ENCODE assay signal across 38 cellular contexts in genomic region chr20:40864470-40864869, GRCh38.
"Had no signal": no experiment of that assay in that cellular context is flagged by ENCODE, and none has a peak within 500 bp of the region (broad histone marks: within the 10 kb centered on the region; RNA-seq: fewer than 3 reads in every experiment).

No MANE protein-coding gene starts in this region.

- H3K27ac ChIP-seq: adrenal gland, cardiac muscle cell, VCaP had no signal

- H3K27ac Mint-ChIP-seq: activated B cell treated with CpG ODN at 0.5 μM for 24 hours; activated CD4-positive, alpha-beta memory T cell treated with anti-CD3 and anti-CD28 coated beads for 36 hours; activated CD4-positive, alpha-beta T cell treated with anti-CD3 and anti-CD28 coated beads, Interleukin-2, amount 10 ng/mL, durations not matched to agents 24 days and 14 days; activated CD8-positive, alpha-beta T cell treated with anti-CD3 and anti-CD28 coated beads for 36 hours; activated naive CD4-positive, alpha-beta T cell treated with anti-CD3 and anti-CD28 coated beads for 36 hours; activated naive CD4-positive, alpha-beta T cell treated with anti-CD3 and anti-CD28 coated beads, Interleukin-2, amount 50 U/mL, for 72 hours; activated naive CD8-positive, alpha-beta T cell treated with anti-CD3 and anti-CD28 coated beads for 36 hours; activated T-cell treated with anti-CD3 and anti-CD28 coated beads, Interleukin-2, amount 50 U/mL, for 72 hours; activated T-helper 1 cell treated with anti-CD3 and anti-CD28 coated beads, Interleukin-12 subunit alpha, Interleukin-12 subunit beta, Interleukin-2, Interleukin-4 antibody, amounts not matched to agents 30 ng/mL and 10 ng/mL and 1 ng/mL, durations not matched to agents 14 hours and 24 hours and 36 hours; activated T-helper 17 cell treated with anti-CD3 and anti-CD28 coated beads, Interleukin-2, amount 50 U/mL, for 72 hours; brain; T-helper 1 cell treated with Interleukin-12 subunit alpha and Interleukin-12 subunit beta and Interleukin-4 antibody, amounts not matched to agents 30 μg/mL and 1 μg/mL, for 36 hours; T-helper 2 cell treated with Interferon-gamma antibody and Interleukin-4, amounts not matched to agents 5 μg/mL and 100 μg/mL, for 36 hours had no signal

- H3K27me3 Mint-ChIP-seq: activated B cell treated with CpG ODN at 0.5 μM for 24 hours; activated CD4-positive, alpha-beta memory T cell treated with anti-CD3 and anti-CD28 coated beads for 36 hours; activated CD8-positive, alpha-beta T cell treated with anti-CD3 and anti-CD28 coated beads for 36 hours; activated naive CD8-positive, alpha-beta T cell treated with anti-CD3 and anti-CD28 coated beads for 36 hours; activated T-helper 17 cell treated with anti-CD3 and anti-CD28 coated beads, Interleukin-2, amount 50 U/mL, for 72 hours; central memory CD8-positive, alpha-beta T cell had no signal

- H3K4me1 Mint-ChIP-seq: activated B cell treated with CpG ODN at 0.5 μM for 24 hours; activated CD4-positive, alpha-beta T cell treated with anti-CD3 and anti-CD28 coated beads, Interleukin-2, amount 10 ng/mL, durations not matched to agents 24 days and 14 days; activated naive CD8-positive, alpha-beta T cell treated with anti-CD3 and anti-CD28 coated beads for 36 hours; activated T-helper 17 cell treated with anti-CD3 and anti-CD28 coated beads, Interleukin-2, amount 50 U/mL, for 72 hours; central memory CD8-positive, alpha-beta T cell had no signal

- DNase-seq: activated B cell treated with CpG ODN at 0.5 μM for 24 hours; activated CD4-positive, alpha-beta memory T cell treated with anti-CD3 and anti-CD28 coated beads for 36 hours; activated CD4-positive, alpha-beta T cell treated with anti-CD3 and anti-CD28 coated beads for 4 hours; activated CD4-positive, alpha-beta T cell treated with anti-CD3 and anti-CD28 coated beads, Interleukin-2, amount 10 ng/mL, durations not matched to agents 24 days and 14 days; activated CD4-positive, alpha-beta T cell treated with anti-CD3 and anti-CD28 coated beads, Interleukin-2, amount 50 U/mL, for 1 hour; activated CD4-positive, alpha-beta T cell treated with anti-CD3 and anti-CD28 coated beads, Interleukin-2, amount 50 U/mL, for 4 hours; activated CD4-positive, CD25-positive, alpha-beta regulatory T cell treated with anti-CD3 and anti-CD28 coated beads, Interleukin-2, amount 50 U/mL, for 72 hours; activated CD8-positive, alpha-beta memory T cell treated with anti-CD3 and anti-CD28 coated beads, Interleukin-2, amount 50 U/mL, for 4 hours; activated CD8-positive, alpha-beta T cell treated with anti-CD3 and anti-CD28 coated beads for 36 hours; activated effector memory CD4-positive, alpha-beta T cell treated with anti-CD3 and anti-CD28 coated beads, Interleukin-2, amount 50 U/mL, for 16 hours; activated gamma-delta T cell treated with Interleukin-2 at 50 U/mL for 16 hours; activated naive CD4-positive, alpha-beta T cell; activated naive CD4-positive, alpha-beta T cell treated with anti-CD3 and anti-CD28 coated beads for 36 hours; activated naive CD4-positive, alpha-beta T cell treated with anti-CD3 and anti-CD28 coated beads, Interleukin-2, amount 50 U/mL, for 16 hours; activated naive CD8-positive, alpha-beta T cell treated with anti-CD3 and anti-CD28 coated beads for 36 hours; activated T-cell treated with anti-CD3 and anti-CD28 coated beads for 4 hours; activated T-cell treated with anti-CD3 and anti-CD28 coated beads, Interleukin-2, amount 50 U/mL, for 1 hour; activated T-cell treated with anti-CD3 and anti-CD28 coated beads, Interleukin-2, amount 50 U/mL, for 4 hours; activated T-cell treated with anti-CD3 and anti-CD28 coated beads, Interleukin-2, amount 50 U/mL, for 72 hours; adrenal gland; amniotic stem cell; aorta; caudate nucleus; cerebellar nuclear complex; T-helper 1 cell; T-helper 2 cell; T-helper 9 cell had no signal

- H3K9me3 Mint-ChIP-seq: activated B cell treated with CpG ODN at 0.5 μM for 24 hours; activated CD4-positive, alpha-beta memory T cell treated with anti-CD3 and anti-CD28 coated beads for 36 hours; activated CD4-positive, alpha-beta T cell treated with anti-CD3 and anti-CD28 coated beads, Interleukin-2, amount 10 ng/mL, durations not matched to agents 24 days and 14 days; activated CD8-positive, alpha-beta T cell treated with anti-CD3 and anti-CD28 coated beads for 36 hours; activated naive CD4-positive, alpha-beta T cell treated with anti-CD3 and anti-CD28 coated beads for 36 hours; activated naive CD4-positive, alpha-beta T cell treated with anti-CD3 and anti-CD28 coated beads, Interleukin-2, amount 50 U/mL, for 72 hours; activated naive CD8-positive, alpha-beta T cell treated with anti-CD3 and anti-CD28 coated beads for 36 hours; activated T-cell treated with anti-CD3 and anti-CD28 coated beads, Interleukin-2, amount 50 U/mL, for 4 hours; activated T-cell treated with anti-CD3 and anti-CD28 coated beads, Interleukin-2, amount 50 U/mL, for 72 hours; activated T-helper 1 cell treated with anti-CD3 and anti-CD28 coated beads, Interleukin-12 subunit alpha, Interleukin-12 subunit beta, Interleukin-2, Interleukin-4 antibody, amounts not matched to agents 30 ng/mL and 10 ng/mL and 1 ng/mL, durations not matched to agents 14 hours and 24 hours and 36 hours; activated T-helper 17 cell treated with anti-CD3 and anti-CD28 coated beads, Interleukin-2, amount 50 U/mL, for 72 hours; central memory CD8-positive, alpha-beta T cell; T-helper 1 cell treated with Interleukin-12 subunit alpha and Interleukin-12 subunit beta and Interleukin-4 antibody, amounts not matched to agents 30 μg/mL and 1 μg/mL, for 36 hours; T-helper 2 cell treated with Interferon-gamma antibody and Interleukin-4, amounts not matched to agents 5 μg/mL and 100 μg/mL, for 36 hours had no signal

- H3K36me3 ChIP-seq: adrenal gland, cardiac muscle cell had no signal

- H3K4me3 ChIP-seq: adrenal gland, cardiac muscle cell had no signal

- H3K36me3 Mint-ChIP-seq: activated CD4-positive, alpha-beta memory T cell treated with anti-CD3 and anti-CD28 coated beads for 36 hours; activated naive CD4-positive, alpha-beta T cell treated with anti-CD3 and anti-CD28 coated beads, Interleukin-2, amount 50 U/mL, for 72 hours; activated naive CD8-positive, alpha-beta T cell treated with anti-CD3 and anti-CD28 coated beads for 36 hours; brain had no signal

- H3K27me3 ChIP-seq: adrenal gland, cardiac muscle cell had no signal

- H3K4me3 Mint-ChIP-seq: activated B cell treated with CpG ODN at 0.5 μM for 24 hours; activated CD4-positive, alpha-beta memory T cell treated with anti-CD3 and anti-CD28 coated beads for 36 hours; activated CD4-positive, alpha-beta T cell treated with anti-CD3 and anti-CD28 coated beads, Interleukin-2, amount 10 ng/mL, durations not matched to agents 24 days and 14 days; activated CD8-positive, alpha-beta T cell treated with anti-CD3 and anti-CD28 coated beads for 36 hours; activated naive CD4-positive, alpha-beta T cell treated with anti-CD3 and anti-CD28 coated beads for 36 hours; activated naive CD8-positive, alpha-beta T cell treated with anti-CD3 and anti-CD28 coated beads for 36 hours; activated T-cell treated with anti-CD3 and anti-CD28 coated beads, Interleukin-2, amount 50 U/mL, for 4 hours; activated T-cell treated with anti-CD3 and anti-CD28 coated beads, Interleukin-2, amount 50 U/mL, for 72 hours; activated T-helper 1 cell treated with anti-CD3 and anti-CD28 coated beads, Interleukin-12 subunit alpha, Interleukin-12 subunit beta, Interleukin-2, Interleukin-4 antibody, amounts not matched to agents 30 ng/mL and 10 ng/mL and 1 ng/mL, durations not matched to agents 14 hours and 24 hours and 36 hours; activated T-helper 17 cell treated with anti-CD3 and anti-CD28 coated beads, Interleukin-2, amount 50 U/mL, for 72 hours; brain; central memory CD8-positive, alpha-beta T cell; T-helper 1 cell treated with Interleukin-12 subunit alpha and Interleukin-12 subunit beta and Interleukin-4 antibody, amounts not matched to agents 30 μg/mL and 1 μg/mL, for 36 hours; T-helper 2 cell treated with Interferon-gamma antibody and Interleukin-4, amounts not matched to agents 5 μg/mL and 100 μg/mL, for 36 hours had no signal

- H3K9me3 ChIP-seq: adrenal gland had no signal

- FAIRE-seq: bronchial epithelial cell, TTC549 had no signal
